Comparison of ENCODE assay signal across 18 cellular contexts in genomic region chr1:212269306-212269705, GRCh38.
"Had no signal": no experiment of that assay in that cellular context is flagged by ENCODE, and none has a peak within 500 bp of the region (broad histone marks: within the 10 kb centered on the region; RNA-seq: fewer than 3 reads in every experiment).

No MANE protein-coding gene starts in this region.

- DNase-seq: activated CD4-positive, alpha-beta T cell treated with anti-CD3 and anti-CD28 coated beads, Interleukin-2, amount 50 U/mL, for 1 hour; activated naive CD4-positive, alpha-beta T cell treated with anti-CD3 and anti-CD28 coated beads for 36 hours; activated naive CD8-positive, alpha-beta T cell treated with anti-CD3 and anti-CD28 coated beads, Interleukin-2, amount 50 U/mL, for 24 hours; aorta; dorsolateral prefrontal cortex; erythroblast; heart right ventricle; naive thymus-derived CD4-positive, alpha-beta T cell; posterior cingulate gyrus; retina; stimulated activated CD4-positive, alpha-beta T cell treated with anti-CD3 and anti-CD28 coated beads, Interleukin-2, amount 100 ng/mL, for 48 hours; T-helper 9 cell; tibial artery had no signal

- H3K9me3 ChIP-seq: gastroesophageal sphincter, heart right ventricle, tibial artery, vagina had no signal

- FAIRE-seq: islet of Langerhans had no signal

- H3K27me3 Mint-ChIP-seq: activated naive CD8-positive, alpha-beta T cell treated with anti-CD3 and anti-CD28 coated beads, Interleukin-2, amount 50 U/mL, for 24 hours; stimulated activated memory B cell treated with anti-CD40 and anti-IgM and Interleukin-4, amounts not matched to agents 10 μg/mL and 1 μg/mL and 100 μg/mL, for 72 hours had no signal

- ATAC-seq: activated CD4-positive, CD25-positive, alpha-beta regulatory T cell treated with anti-CD3 and anti-CD28 coated beads, Interleukin-2, amount 50 U/mL, for 24 hours; activated naive CD8-positive, alpha-beta T cell treated with anti-CD3 and anti-CD28 coated beads, Interleukin-2, amount 50 U/mL, for 24 hours; gastroesophageal sphincter; heart right ventricle; naive thymus-derived CD4-positive, alpha-beta T cell; stimulated activated memory B cell treated with anti-CD40 and anti-IgM and Interleukin-4, amounts not matched to agents 10 μg/mL and 1 μg/mL and 100 μg/mL, for 72 hours had no signal

- H3K36me3 ChIP-seq: gastroesophageal sphincter, heart right ventricle, tibial artery, vagina had no signal

- H3K4me1 Mint-ChIP-seq: activated naive CD8-positive, alpha-beta T cell treated with anti-CD3 and anti-CD28 coated beads, Interleukin-2, amount 50 U/mL, for 24 hours had no signal

- H3K4me3 ChIP-seq: dorsolateral prefrontal cortex, gastroesophageal sphincter, heart right ventricle, tibial artery, vagina had no signal

- H3K27me3 ChIP-seq: dorsolateral prefrontal cortex, gastroesophageal sphincter, heart right ventricle, tibial artery, vagina had no signal

- H3K27ac Mint-ChIP-seq: activated naive CD4-positive, alpha-beta T cell treated with anti-CD3 and anti-CD28 coated beads for 36 hours; activated naive CD8-positive, alpha-beta T cell treated with anti-CD3 and anti-CD28 coated beads, Interleukin-2, amount 50 U/mL, for 24 hours; stimulated activated memory B cell treated with anti-CD40 and anti-IgM and Interleukin-4, amounts not matched to agents 10 μg/mL and 1 μg/mL and 100 μg/mL, for 72 hours had no signal

- H3K4me1 ChIP-seq: tibial artery, vagina had no signal

- H3K27ac ChIP-seq: dorsolateral prefrontal cortex, gastroesophageal sphincter, heart right ventricle, tibial artery, vagina had no signal

- H3K4me3 Mint-ChIP-seq: activated naive CD4-positive, alpha-beta T cell treated with anti-CD3 and anti-CD28 coated beads for 36 hours; activated naive CD8-positive, alpha-beta T cell treated with anti-CD3 and anti-CD28 coated beads, Interleukin-2, amount 50 U/mL, for 24 hours; naive thymus-derived CD4-positive, alpha-beta T cell; stimulated activated memory B cell treated with anti-CD40 and anti-IgM and Interleukin-4, amounts not matched to agents 10 μg/mL and 1 μg/mL and 100 μg/mL, for 72 hours had no signal

- H3K9me3 Mint-ChIP-seq: activated naive CD4-positive, alpha-beta T cell treated with anti-CD3 and anti-CD28 coated beads for 36 hours; activated naive CD8-positive, alpha-beta T cell treated with anti-CD3 and anti-CD28 coated beads, Interleukin-2, amount 50 U/mL, for 24 hours; naive thymus-derived CD4-positive, alpha-beta T cell; stimulated activated memory B cell treated with anti-CD40 and anti-IgM and Interleukin-4, amounts not matched to agents 10 μg/mL and 1 μg/mL and 100 μg/mL, for 72 hours had no signal
